Comparison of ENCODE assay signal across 1 cellular context in the genomic region with DNA sequence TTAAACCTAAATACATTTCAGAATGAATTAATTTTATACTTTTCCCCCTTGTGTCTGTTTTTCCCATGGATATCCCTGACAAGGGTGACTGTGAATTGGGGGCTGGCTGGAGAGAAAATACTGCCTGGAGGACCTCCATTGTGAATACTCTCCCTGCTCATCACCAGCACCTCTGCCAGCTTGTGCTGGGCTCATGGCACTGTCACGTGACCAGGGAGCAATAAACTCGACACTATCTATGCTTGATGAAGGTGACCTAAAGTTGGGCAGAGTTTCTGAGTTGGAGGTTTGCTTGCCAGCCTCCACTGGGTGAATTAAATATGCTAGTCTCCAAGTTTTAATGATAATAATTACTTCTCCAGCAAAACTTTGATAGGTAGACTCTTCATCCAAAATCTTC.
TF ChIP-seq lines count a peak whose summit lies in the region.

No MANE protein-coding gene starts in this region.

TF ChIP-seq in HepG2, 621 proteins besides CTCF, POLR2A, EP300 and RAD21 (continued from another document):
- TF ChIP-seq, protein P1, sequence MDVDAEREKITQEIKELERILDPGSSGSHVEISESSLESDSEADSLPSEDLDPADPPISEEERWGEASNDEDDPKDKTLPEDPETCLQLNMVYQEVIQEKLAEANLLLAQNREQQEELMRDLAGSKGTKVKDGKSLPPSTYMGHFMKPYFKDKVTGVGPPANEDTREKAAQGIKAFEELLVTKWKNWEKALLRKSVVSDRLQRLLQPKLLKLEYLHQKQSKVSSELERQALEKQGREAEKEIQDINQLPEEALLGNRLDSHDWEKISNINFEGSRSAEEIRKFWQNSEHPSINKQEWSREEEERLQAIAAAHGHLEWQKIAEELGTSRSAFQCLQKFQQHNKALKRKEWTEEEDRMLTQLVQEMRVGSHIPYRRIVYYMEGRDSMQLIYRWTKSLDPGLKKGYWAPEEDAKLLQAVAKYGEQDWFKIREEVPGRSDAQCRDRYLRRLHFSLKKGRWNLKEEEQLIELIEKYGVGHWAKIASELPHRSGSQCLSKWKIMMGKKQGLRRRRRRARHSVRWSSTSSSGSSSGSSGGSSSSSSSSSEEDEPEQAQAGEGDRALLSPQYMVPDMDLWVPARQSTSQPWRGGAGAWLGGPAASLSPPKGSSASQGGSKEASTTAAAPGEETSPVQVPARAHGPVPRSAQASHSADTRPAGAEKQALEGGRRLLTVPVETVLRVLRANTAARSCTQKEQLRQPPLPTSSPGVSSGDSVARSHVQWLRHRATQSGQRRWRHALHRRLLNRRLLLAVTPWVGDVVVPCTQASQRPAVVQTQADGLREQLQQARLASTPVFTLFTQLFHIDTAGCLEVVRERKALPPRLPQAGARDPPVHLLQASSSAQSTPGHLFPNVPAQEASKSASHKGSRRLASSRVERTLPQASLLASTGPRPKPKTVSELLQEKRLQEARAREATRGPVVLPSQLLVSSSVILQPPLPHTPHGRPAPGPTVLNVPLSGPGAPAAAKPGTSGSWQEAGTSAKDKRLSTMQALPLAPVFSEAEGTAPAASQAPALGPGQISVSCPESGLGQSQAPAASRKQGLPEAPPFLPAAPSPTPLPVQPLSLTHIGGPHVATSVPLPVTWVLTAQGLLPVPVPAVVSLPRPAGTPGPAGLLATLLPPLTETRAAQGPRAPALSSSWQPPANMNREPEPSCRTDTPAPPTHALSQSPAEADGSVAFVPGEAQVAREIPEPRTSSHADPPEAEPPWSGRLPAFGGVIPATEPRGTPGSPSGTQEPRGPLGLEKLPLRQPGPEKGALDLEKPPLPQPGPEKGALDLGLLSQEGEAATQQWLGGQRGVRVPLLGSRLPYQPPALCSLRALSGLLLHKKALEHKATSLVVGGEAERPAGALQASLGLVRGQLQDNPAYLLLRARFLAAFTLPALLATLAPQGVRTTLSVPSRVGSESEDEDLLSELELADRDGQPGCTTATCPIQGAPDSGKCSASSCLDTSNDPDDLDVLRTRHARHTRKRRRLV (CRISPR knock-in tag; IDR thresholded peaks at IDR 0.05) = no peak
- no peak for TF ChIP-seq ZNF10 (CRISPR knock-in tag; IDR thresholded peaks at IDR 0.05; ENCODE audit: borderline replicate concordance, low read depth)
- no peak for TF ChIP-seq MIXL1 (CRISPR knock-in tag; IDR thresholded peaks at IDR 0.05)
- peak; percentile 73; the same call in 1 of the 2 replicates for TF ChIP-seq RAD51 (IDR thresholded peaks at IDR 0.05; ENCODE audit: borderline replicate concordance)
- TF ChIP-seq ZNF75D (CRISPR knock-in tag; IDR thresholded peaks at IDR 0.05; ENCODE audit: borderline replicate concordance) = no peak
- TF ChIP-seq ZNF768 (CRISPR knock-in tag; IDR thresholded peaks at IDR 0.05) = no peak
- no peak for TF ChIP-seq JUND (CRISPR knock-in tag; IDR thresholded peaks at IDR 0.05)
- no peak for TF ChIP-seq TCF12 (IDR thresholded peaks at IDR 0.05)
- no peak for TF ChIP-seq TCF12 (CRISPR knock-in tag; IDR thresholded peaks at IDR 0.05)
- no peak for TF ChIP-seq ZMYM4 (CRISPR knock-in tag; IDR thresholded peaks at IDR 0.05)
- TF ChIP-seq RBM22 (optimal IDR thresholded peaks at IDR 0.05; ENCODE audit: low read length) = no peak
- TF ChIP-seq, protein P2, sequence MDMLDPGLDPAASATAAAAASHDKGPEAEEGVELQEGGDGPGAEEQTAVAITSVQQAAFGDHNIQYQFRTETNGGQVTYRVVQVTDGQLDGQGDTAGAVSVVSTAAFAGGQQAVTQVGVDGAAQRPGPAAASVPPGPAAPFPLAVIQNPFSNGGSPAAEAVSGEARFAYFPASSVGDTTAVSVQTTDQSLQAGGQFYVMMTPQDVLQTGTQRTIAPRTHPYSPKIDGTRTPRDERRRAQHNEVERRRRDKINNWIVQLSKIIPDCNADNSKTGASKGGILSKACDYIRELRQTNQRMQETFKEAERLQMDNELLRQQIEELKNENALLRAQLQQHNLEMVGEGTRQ (IDR thresholded peaks at IDR 0.05; ENCODE audit: low read depth, low read length) = peak; percentile 57
- TF ChIP-seq, protein P2 (CRISPR knock-in tag; IDR thresholded peaks at IDR 0.05; ENCODE audit: borderline replicate concordance) = no peak
- no peak for TF ChIP-seq SYNCRIP (IDR thresholded peaks at IDR 0.05; ENCODE audit: insufficient read depth, low read depth, low read length)
- TF ChIP-seq HHEX (CRISPR knock-in tag; IDR thresholded peaks at IDR 0.05) = no peak
- no peak for TF ChIP-seq NFATC3 (CRISPR knock-in tag; IDR thresholded peaks at IDR 0.05)
TF ChIP-seq in HepG2: peak in this region for 2.
